In genomic region chr5:173291722-173292658, GRCh38 we compare ENCODE assay signal across 1 cellular context.
TF ChIP-seq lines count a peak whose summit lies in the region.

No MANE protein-coding gene starts in this region.

TF ChIP-seq in K562, 482 proteins besides CTCF, POLR2A, EP300 and RAD21 (continued from another document):
- TF ChIP-seq FOS (IDR thresholded peaks at IDR 0.05; ENCODE audit: extremely low read depth, insufficient read length) (no peak), HOXB6 (CRISPR knock-in tag; IDR thresholded peaks at IDR 0.05; ENCODE audit: borderline replicate concordance) (no peak), SNAPC5 (CRISPR knock-in tag; IDR thresholded peaks at IDR 0.05) (no peak), NEUROD1 (IDR thresholded peaks at IDR 0.05; ENCODE audit: borderline replicate concordance, low read depth, low read length, partially characterized antibody) (no peak), ARID4B (CRISPR knock-in tag; IDR thresholded peaks at IDR 0.05) (no peak), TGIF2 (CRISPR knock-in tag; IDR thresholded peaks at IDR 0.05) (no peak), BCLAF1 (IDR thresholded peaks at IDR 0.05; ENCODE audit: borderline replicate concordance in 1 of 2, control insufficient read depth in 1 of 2, low read depth in 2 of 2, low read length in 1 of 2) (no peak), POLR2AphosphoS5 (IDR thresholded peaks at IDR 0.05; ENCODE audit: control insufficient read depth, insufficient read depth, low read depth, low read length) (no peak), BMI1 (IDR thresholded peaks at IDR 0.05; ENCODE audit: low read length) (no peak), ZBTB49 (CRISPR knock-in tag; IDR thresholded peaks at IDR 0.05; ENCODE audit: borderline replicate concordance) (no peak), ZNF583 (CRISPR knock-in tag; IDR thresholded peaks at IDR 0.05) (no peak), MCM3 (IDR thresholded peaks at IDR 0.05) (no peak)
